10 cellular contexts compared by ENCODE assay signal in genomic region chr1:58577676-58578073, GRCh38. TPM values are rescaled to one million over a fixed set of nuclear protein-coding genes. Genes with fewer than 3 reads are reported as not detected.
A peak's percentile ranks its signal among the peaks of the same experiment; 100 is the strongest.
DNase-seq lines count a peak whose midpoint lies in the region; ATAC-seq and TF ChIP-seq lines count a peak whose summit lies in the region.
"Had no signal": no experiment of that assay in that cellular context is flagged by ENCODE, and none has a peak within 500 bp of the region (broad histone marks: within the 10 kb centered on the region; RNA-seq: fewer than 3 reads in every experiment).

No MANE protein-coding gene starts in this region.

- intact Hi-C loops in Caco-2 (cut with micrococcal nuclease; ENCODE audit: unreplicated experiment), result loop anchor here (1.0 to 2.0 kb wide), 2 partner anchors 31 to 43 kb away; partner anchors contain the start of gene OMA1
- intact Hi-C loops in esophagus muscularis mucosa (cut with DNase I), result no loop called here

- H3K9me3 Mint-ChIP-seq in Caco-2 (ENCODE audit: unreplicated experiment), result no peaks in the 10 kb centered on the region

- TF ChIP-seq POLR2A in esophagus muscularis mucosa (IDR thresholded peaks at IDR 0.05; ENCODE audit: low read depth), result no peak

- POLR2A ChIA-PET in Caco-2 (lab: Charles Lee) (interaction anchor here (0.6 to 0.7 kb wide), 3 partner anchors 9 to 87 kb away, joined by 3 to 4 read pairs (median 3); partner anchors contain the start of gene OMA1), RWPE1 (lab: Yijun Ruan, JAX; ENCODE audit: low non-redundant PET) (interaction anchor here (0.5 to 0.9 kb wide), 7 partner anchors 11 to 49 kb away, joined by 3 to 19 read pairs (median 4); no protein-coding TSS in a partner anchor)

- H3K4me3 Mint-ChIP-seq in Caco-2 (ENCODE audit: unreplicated experiment), result peak overlapping the region; percentile 85

- TF ChIP-seq CTCF in Caco-2 (IDR thresholded peaks at IDR 0.05; ENCODE audit: insufficient read depth in 1 of 2, low read depth in 1 of 2, low read length in 1 of 2, severe bottlenecking in 1 of 2, unreplicated experiment in 1 of 2) (no peak), RWPE1 (conservative IDR thresholded peaks at IDR 0.05; ENCODE audit: low read depth) (no peak), esophagus muscularis mucosa (IDR thresholded peaks at IDR 0.05) (no peak), neutrophil (IDR thresholded peaks at IDR 0.05) (no peak)

- peaks cover 26% of the 10 kb centered on the region for H3K36me3 Mint-ChIP-seq in Caco-2 (ENCODE audit: insufficient read depth, unreplicated experiment)

- BruUV-seq in Caco-2 (replicated peaks; lab: Mats Ljungman, UMichigan), result TSS peak; percentile 76

- H3K9me3 ChIP-seq in Caco-2 (no peaks in the 10 kb centered on the region), esophagus muscularis mucosa (no peaks in the 10 kb centered on the region), neutrophil (no peaks in the 10 kb centered on the region)

- H3K4me3 ChIP-seq in Caco-2 (ENCODE audit: low read depth, low read length) (peak overlapping the region; percentile 66), esophagus muscularis mucosa (peak overlapping the region; percentile 50 to 55 (median 52)), neutrophil (ENCODE audit: low read depth in 1 of 2, low read length in 1 of 2) (peak overlapping the region; percentile 65 to 92)

- no peaks in the 10 kb centered on the region for H3K4me1 Mint-ChIP-seq in Caco-2 (ENCODE audit: low read depth, unreplicated experiment)

- DNase-seq in Caco-2 (no peak), RWPE1 (ENCODE audit: low spot score) (no peak), esophagus muscularis mucosa (ENCODE audit: extremely low spot score) (no peak), retina (no peak), HuH-7 (ENCODE audit: low spot score) (no peak), NCI-H2107 treated with DMSO at 0.1 percent for 48 hours (lab: John Stamatoyannopoulos, UW; ENCODE audit: unreplicated experiment) (no peak)
- DNase-seq: DND-41, NCI-H2029 had no signal

- CTCF ChIA-PET in Caco-2 (lab: Charles Lee) (interaction anchor here (0.6 kb wide), 1 partner anchor 143 kb away, joined by 3 read pairs; no protein-coding TSS in a partner anchor), RWPE1 (lab: Yijun Ruan, JAX) (interaction anchor here (0.6 to 1.9 kb wide), 3 partner anchors 62 to 75 kb away, joined by 3 to 13 read pairs (median 3); no protein-coding TSS in a partner anchor)

- H3K27me3 ChIP-seq in Caco-2 (replicated peaks; ENCODE audit: control insufficient read depth, insufficient read depth, low read length) (no peaks in the 10 kb centered on the region), esophagus muscularis mucosa (peaks cover 0 to 54% (median 27%) of the 10 kb centered on the region in 4 donors), neutrophil (no peaks in the 10 kb centered on the region)

- peak overlapping the region; percentile 91 for H3K27ac Mint-ChIP-seq in Caco-2 (ENCODE audit: unreplicated experiment)

- TF ChIP-seq EP300 in esophagus muscularis mucosa (IDR thresholded peaks at IDR 0.05), result no peak

- 29% methylated on average over 5 of the region's 5 CpGs for WGBS in esophagus muscularis mucosa

- H3K27ac ChIP-seq in RWPE1 (peak overlapping the region; percentile 93), esophagus muscularis mucosa (replicated peaks in 1 of 4) (peak overlapping the region in 1 of 4 donors; percentile 30), neutrophil (peak overlapping the region; percentile 79)

- no peak for ATAC-seq in GM18502 (IDR thresholded peaks at IDR 0.05; ENCODE audit: poor library complexity, unreplicated experiment)

- H3K4me1 ChIP-seq in Caco-2 (peaks cover 7% of the 10 kb centered on the region; the same call in 1 of the 2 replicates), esophagus muscularis mucosa (peaks cover 10 to 25% (median 21%) of the 10 kb centered on the region in 4 donors), neutrophil (ENCODE audit: control insufficient read depth in 1 of 2, insufficient read depth in 1 of 2, low read depth in 1 of 2, low read length in 1 of 2) (peaks cover 51 to 64% of the 10 kb centered on the region in 2 experiments)

- H3K27me3 Mint-ChIP-seq in Caco-2 (ENCODE audit: insufficient read depth, unreplicated experiment), result no peaks in the 10 kb centered on the region

- H3K36me3 ChIP-seq in Caco-2 (ENCODE audit: control insufficient read depth, insufficient read depth, low read length) (no peaks in the 10 kb centered on the region), esophagus muscularis mucosa (no peaks in the 10 kb centered on the region), neutrophil (no peaks in the 10 kb centered on the region)

RNA-seq across cellular contexts. Expression of gene TACSTD2, which starts 0.6 kb away (rescaled TPM):
- total RNA-seq in Caco-2 (2022), result 25.6 and 31.9 TPM in 2 replicates
- total RNA-seq in esophagus muscularis mucosa, result 1 to 10 TPM; 1.8 to 3.4 (median 2.3) TPM

RNA-seq across cellular contexts. Expression of gene OMA1, which starts 31.1 kb away (rescaled TPM):
- total RNA-seq in Caco-2 (2022), result 6.9 and 8.1 TPM in 2 replicates
- 10 to 100 TPM; 25.8 to 53.6 (median 32.9) TPM for total RNA-seq in esophagus muscularis mucosa
